ENCODE assay signal across 13 cellular contexts in genomic region chr15:85316244-85316934, GRCh38.
DNase-seq lines count a peak whose midpoint lies in the region; ATAC-seq and TF ChIP-seq lines count a peak whose summit lies in the region.
"Had no signal": no experiment of that assay in that cellular context is flagged by ENCODE, and none has a peak within 500 bp of the region (broad histone marks: within the 10 kb centered on the region; RNA-seq: fewer than 3 reads in every experiment).

No MANE protein-coding gene starts in this region.

- no peak for DNase-seq in natural killer cell treated with Interleukin-12 subunit alpha and Interleukin-12 subunit beta and Interleukin-15 and Interleukin-18, amount 100 ng/mL, for 72 hours (ENCODE audit: low spot score)
- DNase-seq in natural killer cell (no peak), foreskin melanocyte (peak; percentile 96), tibial nerve (ENCODE audit: low spot score in 2 of 2) (no peak), NCI-H146 treated with DMSO at 0.1 percent for 48 hours (lab: John Stamatoyannopoulos, UW; ENCODE audit: unreplicated experiment) (no peak), NCI-H510A (lab: John Stamatoyannopoulos, UW) (no peak)
- peak; percentile 12 to 25 for DNase-seq in activated CD4-positive, alpha-beta T cell treated with anti-CD3 and anti-CD28 coated beads, Interleukin-2, amount 50 U/mL, for 4 hours
- DNase-seq: adrenal gland, head of caudate nucleus, NCI-H1436 treated with DMSO at 0.1 percent for 48 hours had no signal

- TF ChIP-seq EP300 in tibial nerve (IDR thresholded peaks at IDR 0.05) = no peak

- no peaks in the 10 kb centered on the region for H3K27me3 ChIP-seq in tibial nerve
- H3K27me3 ChIP-seq: adrenal gland, right atrium auricular region, SJSA1 had no signal

- no peaks in the 10 kb centered on the region for H3K9me3 ChIP-seq in tibial nerve
- H3K9me3 ChIP-seq: adrenal gland, SJSA1 had no signal

- ATAC-seq in natural killer cell treated with Interleukin-12 subunit alpha and Interleukin-12 subunit beta and Interleukin-15 and Interleukin-18, amount 100 ng/mL, for 72 hours = peak; percentile 44 to 73
- ATAC-seq in natural killer cell (no peak), GM21717 (IDR thresholded peaks at IDR 0.05; ENCODE audit: unreplicated experiment) (no peak)

- H3K4me3 Mint-ChIP-seq in natural killer cell treated with Interleukin-12 subunit alpha and Interleukin-12 subunit beta and Interleukin-15 and Interleukin-18, amount 100 ng/mL, for 72 hours = peak overlapping the region; percentile 41
- H3K4me3 Mint-ChIP-seq in natural killer cell = no peak overlapping the region

- no peak overlapping the region for H3K4me3 ChIP-seq in tibial nerve
- H3K4me3 ChIP-seq: adrenal gland, right atrium auricular region, SJSA1 had no signal

- no peak for TF ChIP-seq POLR2A in tibial nerve (IDR thresholded peaks at IDR 0.05)

- intact Hi-C loops in natural killer cell (cut with micrococcal nuclease) = no loop called here

- H3K27ac ChIP-seq in tibial nerve = peak overlapping the region in 3 of 4 donors; percentile 32 to 51 (median 36)
- H3K27ac ChIP-seq: adrenal gland, right atrium auricular region, SJSA1 had no signal

- peaks cover 0 to 17% (median 3%) of the 10 kb centered on the region in 4 donors for H3K4me1 ChIP-seq in tibial nerve
- H3K4me1 ChIP-seq: adrenal gland, right atrium auricular region had no signal

- no peaks in the 10 kb centered on the region for H3K9me3 Mint-ChIP-seq in natural killer cell treated with Interleukin-12 subunit alpha and Interleukin-12 subunit beta and Interleukin-15 and Interleukin-18, amount 100 ng/mL, for 72 hours
- H3K9me3 Mint-ChIP-seq in natural killer cell = no peaks in the 10 kb centered on the region

- peak overlapping the region; percentile 17 to 37 for H3K27ac Mint-ChIP-seq in natural killer cell treated with Interleukin-12 subunit alpha and Interleukin-12 subunit beta and Interleukin-15 and Interleukin-18, amount 100 ng/mL, for 72 hours
- H3K27ac Mint-ChIP-seq in natural killer cell = no peak overlapping the region

- H3K36me3 ChIP-seq in tibial nerve = no peaks in the 10 kb centered on the region
- H3K36me3 ChIP-seq: adrenal gland, right atrium auricular region, SJSA1 had no signal

- no peaks in the 10 kb centered on the region for H3K36me3 Mint-ChIP-seq in natural killer cell treated with Interleukin-12 subunit alpha and Interleukin-12 subunit beta and Interleukin-15 and Interleukin-18, amount 100 ng/mL, for 72 hours
- H3K36me3 Mint-ChIP-seq in natural killer cell = no peaks in the 10 kb centered on the region

- H3K4me1 Mint-ChIP-seq in natural killer cell treated with Interleukin-12 subunit alpha and Interleukin-12 subunit beta and Interleukin-15 and Interleukin-18, amount 100 ng/mL, for 72 hours (ENCODE audit: low read depth in 2 of 2) = peaks cover 33 to 39% of the 10 kb centered on the region in 2 donors
- peaks cover 0 to 7% of the 10 kb centered on the region in 2 donors for H3K4me1 Mint-ChIP-seq in natural killer cell

- TF ChIP-seq CTCF in natural killer cell (IDR thresholded peaks at IDR 0.05) = no peak
- no peak for TF ChIP-seq CTCF in tibial nerve (IDR thresholded peaks at IDR 0.05)

- no peaks in the 10 kb centered on the region for H3K27me3 Mint-ChIP-seq in natural killer cell treated with Interleukin-12 subunit alpha and Interleukin-12 subunit beta and Interleukin-15 and Interleukin-18, amount 100 ng/mL, for 72 hours
- H3K27me3 Mint-ChIP-seq in natural killer cell (ENCODE audit: low read depth in 2 of 2) = peaks cover 5 to 11% of the 10 kb centered on the region in 2 donors

- WGBS in tibial nerve, 2 donors = 35 to 41% methylated on average over 8 of the region's 8 CpGs

Comparison
In these comparisons a context has a peak if more than half of its experiments do, and no peak if none do; other contexts are left out.
1. ATAC-seq: peak in natural killer cell treated with Interleukin-12 subunit alpha and Interleukin-12 subunit beta and Interleukin-15 and Interleukin-18, amount 100 ng/mL, for 72 hours (2 of 2); none in natural killer cell (0 of 3) and GM21717 (single experiment).
2. H3K27ac Mint-ChIP-seq: peak in natural killer cell treated with Interleukin-12 subunit alpha and Interleukin-12 subunit beta and Interleukin-15 and Interleukin-18, amount 100 ng/mL, for 72 hours (2 of 2); none in natural killer cell (0 of 2).
3. DNase-seq: peak in activated CD4-positive, alpha-beta T cell treated with anti-CD3 and anti-CD28 coated beads, Interleukin-2, amount 50 U/mL, for 4 hours (2 of 2) and foreskin melanocyte (single experiment); none in natural killer cell treated with Interleukin-12 subunit alpha and Interleukin-12 subunit beta and Interleukin-15 and Interleukin-18, amount 100 ng/mL, for 72 hours (single experiment), natural killer cell (single experiment), tibial nerve (0 of 2), NCI-H146 treated with DMSO at 0.1 percent for 48 hours (single experiment) and NCI-H510A (single experiment).